Comparison of ENCODE assay signal across 18 cellular contexts in the genomic region with DNA sequence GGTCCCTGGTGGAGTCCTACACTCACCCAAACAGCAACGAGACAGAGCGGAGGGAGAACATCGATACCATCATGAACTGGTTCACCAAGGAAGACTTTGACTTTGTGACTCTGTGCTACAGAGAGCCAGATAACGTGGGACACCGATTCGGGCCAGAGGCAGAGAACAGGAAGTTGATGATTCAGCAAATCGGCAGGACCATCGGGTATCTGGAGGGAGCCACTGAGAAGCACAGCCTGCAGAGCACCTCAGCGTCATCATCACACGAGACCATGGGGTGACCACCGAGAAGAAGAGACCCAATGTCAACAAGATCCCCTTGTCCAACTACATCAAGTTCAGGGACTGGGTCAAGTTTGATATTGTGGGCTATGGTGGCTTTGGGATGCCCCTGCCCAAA. TPM values are rescaled to one million over a fixed set of nuclear protein-coding genes. Genes with fewer than 3 reads are reported as not detected.
"Had no signal": no experiment of that assay in that cellular context is flagged by ENCODE, and none has a peak within 500 bp of the region (broad histone marks: within the 10 kb centered on the region; RNA-seq: fewer than 3 reads in every experiment).

No MANE protein-coding gene starts in this region.

RNA-seq across cellular contexts. Expression of a gene that starts 29.2 kb away (rescaled TPM):
- total RNA-seq: hepatocyte; kidney epithelial cell; left ventricle myocardium inferior; lower leg skin; lung; mucosa of gallbladder; naive thymus-derived CD8-positive, alpha-beta T cell; neural crest cell; osteoblast; posterior vena cava; psoas muscle; right lobe of liver; skeletal muscle tissue; smooth muscle cell; temporal lobe; tibial nerve; ureter; uterus had no signal
- polyA plus RNA-seq: hepatocyte; lung; naive thymus-derived CD8-positive, alpha-beta T cell; psoas muscle; smooth muscle cell had no signal
